ENCODE assay signal across 2 cellular contexts in the genomic region with DNA sequence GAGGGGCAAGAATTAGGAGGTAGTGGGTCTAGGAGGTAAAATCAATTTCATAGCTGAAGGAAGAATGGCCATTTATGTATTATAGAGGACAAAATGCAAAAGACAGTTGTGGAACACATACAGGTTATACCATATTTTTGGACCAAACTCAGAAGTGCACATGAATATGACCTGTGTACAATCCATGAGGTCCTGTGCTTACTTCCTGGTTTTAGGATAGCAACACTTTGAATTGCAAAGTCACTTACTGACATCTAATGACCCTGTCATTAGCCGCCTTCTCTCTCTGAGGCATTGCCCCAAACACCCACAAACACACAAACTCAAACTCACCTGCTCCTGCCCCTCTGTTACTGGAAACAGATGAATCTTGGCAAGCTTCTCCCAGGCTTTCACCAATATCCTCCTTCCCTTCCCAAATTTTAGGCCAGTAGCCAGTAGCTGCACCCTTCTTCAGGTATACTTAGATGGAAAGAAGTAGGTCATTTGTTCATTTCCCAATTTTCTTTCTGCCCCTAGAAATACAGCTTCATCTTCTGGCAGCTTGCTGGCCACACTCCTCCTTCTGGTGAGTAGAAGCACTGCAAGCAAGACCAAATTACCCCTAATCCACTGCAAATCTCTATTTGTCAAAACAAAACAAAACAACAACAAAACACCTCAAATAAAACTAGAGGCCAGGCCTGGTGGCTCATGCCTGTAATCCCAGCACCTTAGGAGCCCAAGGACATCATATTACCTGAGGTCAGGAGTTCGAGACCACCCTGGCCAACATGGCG.
TF ChIP-seq lines count a peak whose summit lies in the region.

No MANE protein-coding gene starts in this region.

TF ChIP-seq in GM12878, 131 proteins besides CTCF, POLR2A, EP300 and RAD21:
- peak; percentile 75; the same call in 1 of the 2 replicates for TF ChIP-seq SMC3 (IDR thresholded peaks at IDR 0.05; ENCODE audit: borderline replicate concordance, low read length)
- TF ChIP-seq CREB1 (IDR thresholded peaks at IDR 0.05; ENCODE audit: low read depth) = no peak
- TF ChIP-seq MYC (IDR thresholded peaks at IDR 0.05; ENCODE audit: insufficient read depth, insufficient read length, insufficient replicate concordance, low read length, severe bottlenecking) = no peak
- TF ChIP-seq FOXM1 (IDR thresholded peaks at IDR 0.05; ENCODE audit: low read depth, low read length) = no peak
- TF ChIP-seq, protein P1, sequence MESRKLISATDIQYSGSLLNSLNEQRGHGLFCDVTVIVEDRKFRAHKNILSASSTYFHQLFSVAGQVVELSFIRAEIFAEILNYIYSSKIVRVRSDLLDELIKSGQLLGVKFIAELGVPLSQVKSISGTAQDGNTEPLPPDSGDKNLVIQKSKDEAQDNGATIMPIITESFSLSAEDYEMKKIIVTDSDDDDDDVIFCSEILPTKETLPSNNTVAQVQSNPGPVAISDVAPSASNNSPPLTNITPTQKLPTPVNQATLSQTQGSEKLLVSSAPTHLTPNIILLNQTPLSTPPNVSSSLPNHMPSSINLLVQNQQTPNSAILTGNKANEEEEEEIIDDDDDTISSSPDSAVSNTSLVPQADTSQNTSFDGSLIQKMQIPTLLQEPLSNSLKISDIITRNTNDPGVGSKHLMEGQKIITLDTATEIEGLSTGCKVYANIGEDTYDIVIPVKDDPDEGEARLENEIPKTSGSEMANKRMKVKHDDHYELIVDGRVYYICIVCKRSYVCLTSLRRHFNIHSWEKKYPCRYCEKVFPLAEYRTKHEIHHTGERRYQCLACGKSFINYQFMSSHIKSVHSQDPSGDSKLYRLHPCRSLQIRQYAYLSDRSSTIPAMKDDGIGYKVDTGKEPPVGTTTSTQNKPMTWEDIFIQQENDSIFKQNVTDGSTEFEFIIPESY (IDR thresholded peaks at IDR 0.05) = no peak
- TF ChIP-seq, protein P2, sequence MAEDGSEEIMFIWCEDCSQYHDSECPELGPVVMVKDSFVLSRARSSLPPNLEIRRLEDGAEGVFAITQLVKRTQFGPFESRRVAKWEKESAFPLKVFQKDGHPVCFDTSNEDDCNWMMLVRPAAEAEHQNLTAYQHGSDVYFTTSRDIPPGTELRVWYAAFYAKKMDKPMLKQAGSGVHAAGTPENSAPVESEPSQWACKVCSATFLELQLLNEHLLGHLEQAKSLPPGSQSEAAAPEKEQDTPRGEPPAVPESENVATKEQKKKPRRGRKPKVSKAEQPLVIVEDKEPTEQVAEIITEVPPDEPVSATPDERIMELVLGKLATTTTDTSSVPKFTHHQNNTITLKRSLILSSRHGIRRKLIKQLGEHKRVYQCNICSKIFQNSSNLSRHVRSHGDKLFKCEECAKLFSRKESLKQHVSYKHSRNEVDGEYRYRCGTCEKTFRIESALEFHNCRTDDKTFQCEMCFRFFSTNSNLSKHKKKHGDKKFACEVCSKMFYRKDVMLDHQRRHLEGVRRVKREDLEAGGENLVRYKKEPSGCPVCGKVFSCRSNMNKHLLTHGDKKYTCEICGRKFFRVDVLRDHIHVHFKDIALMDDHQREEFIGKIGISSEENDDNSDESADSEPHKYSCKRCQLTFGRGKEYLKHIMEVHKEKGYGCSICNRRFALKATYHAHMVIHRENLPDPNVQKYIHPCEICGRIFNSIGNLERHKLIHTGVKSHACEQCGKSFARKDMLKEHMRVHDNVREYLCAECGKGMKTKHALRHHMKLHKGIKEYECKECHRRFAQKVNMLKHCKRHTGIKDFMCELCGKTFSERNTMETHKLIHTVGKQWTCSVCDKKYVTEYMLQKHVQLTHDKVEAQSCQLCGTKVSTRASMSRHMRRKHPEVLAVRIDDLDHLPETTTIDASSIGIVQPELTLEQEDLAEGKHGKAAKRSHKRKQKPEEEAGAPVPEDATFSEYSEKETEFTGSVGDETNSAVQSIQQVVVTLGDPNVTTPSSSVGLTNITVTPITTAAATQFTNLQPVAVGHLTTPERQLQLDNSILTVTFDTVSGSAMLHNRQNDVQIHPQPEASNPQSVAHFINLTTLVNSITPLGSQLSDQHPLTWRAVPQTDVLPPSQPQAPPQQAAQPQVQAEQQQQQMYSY (CRISPR knock-in tag; IDR thresholded peaks at IDR 0.05) = no peak
- 0 out of 2 replicates have a peak, but pooled peaks have one; percentile 29 for TF ChIP-seq YY1 (IDR thresholded peaks at IDR 0.05; ENCODE audit: low read depth, low read length)
- TF ChIP-seq SUZ12 (IDR thresholded peaks at IDR 0.05; ENCODE audit: unreplicated experiment) = no peak
- TF ChIP-seq, protein P3, sequence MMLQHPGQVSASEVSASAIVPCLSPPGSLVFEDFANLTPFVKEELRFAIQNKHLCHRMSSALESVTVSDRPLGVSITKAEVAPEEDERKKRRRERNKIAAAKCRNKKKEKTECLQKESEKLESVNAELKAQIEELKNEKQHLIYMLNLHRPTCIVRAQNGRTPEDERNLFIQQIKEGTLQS (IDR thresholded peaks at IDR 0.05; ENCODE audit: borderline replicate concordance, extremely low read depth, low read depth, low read length) = no peak
TF ChIP-seq in GM12878: peak in this region for 2.

TF ChIP-seq in liver, 16 proteins besides CTCF, POLR2A, EP300 and RAD21:
- TF ChIP-seq, protein P3 (IDR thresholded peaks at IDR 0.05) = no peak
- TF ChIP-seq FOXA1 (IDR thresholded peaks at IDR 0.05) (no peak), HNF4A (conservative IDR thresholded peaks at IDR 0.05) (no peak), HNF4G (IDR thresholded peaks at IDR 0.05) (no peak), SP1 (IDR thresholded peaks at IDR 0.05) (no peak), FOXA2 (IDR thresholded peaks at IDR 0.05) (no peak), EGR1 (IDR thresholded peaks at IDR 0.05; ENCODE audit: low read depth in 2 of 2) (no peak), YY1 (IDR thresholded peaks at IDR 0.05) (no peak), JUND (IDR thresholded peaks at IDR 0.05) (no peak), RXRA (IDR thresholded peaks at IDR 0.05) (no peak)
- TF ChIP-seq, protein P4, sequence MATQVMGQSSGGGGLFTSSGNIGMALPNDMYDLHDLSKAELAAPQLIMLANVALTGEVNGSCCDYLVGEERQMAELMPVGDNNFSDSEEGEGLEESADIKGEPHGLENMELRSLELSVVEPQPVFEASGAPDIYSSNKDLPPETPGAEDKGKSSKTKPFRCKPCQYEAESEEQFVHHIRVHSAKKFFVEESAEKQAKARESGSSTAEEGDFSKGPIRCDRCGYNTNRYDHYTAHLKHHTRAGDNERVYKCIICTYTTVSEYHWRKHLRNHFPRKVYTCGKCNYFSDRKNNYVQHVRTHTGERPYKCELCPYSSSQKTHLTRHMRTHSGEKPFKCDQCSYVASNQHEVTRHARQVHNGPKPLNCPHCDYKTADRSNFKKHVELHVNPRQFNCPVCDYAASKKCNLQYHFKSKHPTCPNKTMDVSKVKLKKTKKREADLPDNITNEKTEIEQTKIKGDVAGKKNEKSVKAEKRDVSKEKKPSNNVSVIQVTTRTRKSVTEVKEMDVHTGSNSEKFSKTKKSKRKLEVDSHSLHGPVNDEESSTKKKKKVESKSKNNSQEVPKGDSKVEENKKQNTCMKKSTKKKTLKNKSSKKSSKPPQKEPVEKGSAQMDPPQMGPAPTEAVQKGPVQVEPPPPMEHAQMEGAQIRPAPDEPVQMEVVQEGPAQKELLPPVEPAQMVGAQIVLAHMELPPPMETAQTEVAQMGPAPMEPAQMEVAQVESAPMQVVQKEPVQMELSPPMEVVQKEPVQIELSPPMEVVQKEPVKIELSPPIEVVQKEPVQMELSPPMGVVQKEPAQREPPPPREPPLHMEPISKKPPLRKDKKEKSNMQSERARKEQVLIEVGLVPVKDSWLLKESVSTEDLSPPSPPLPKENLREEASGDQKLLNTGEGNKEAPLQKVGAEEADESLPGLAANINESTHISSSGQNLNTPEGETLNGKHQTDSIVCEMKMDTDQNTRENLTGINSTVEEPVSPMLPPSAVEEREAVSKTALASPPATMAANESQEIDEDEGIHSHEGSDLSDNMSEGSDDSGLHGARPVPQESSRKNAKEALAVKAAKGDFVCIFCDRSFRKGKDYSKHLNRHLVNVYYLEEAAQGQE (IDR thresholded peaks at IDR 0.05) = no peak
- TF ChIP-seq, protein P5, sequence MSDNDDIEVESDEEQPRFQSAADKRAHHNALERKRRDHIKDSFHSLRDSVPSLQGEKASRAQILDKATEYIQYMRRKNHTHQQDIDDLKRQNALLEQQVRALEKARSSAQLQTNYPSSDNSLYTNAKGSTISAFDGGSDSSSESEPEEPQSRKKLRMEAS (IDR thresholded peaks at IDR 0.05) = no peak
